In genomic region chr12:109701064-109701463, GRCh38 we compare ENCODE assay signal across 19 cellular contexts.
DNase-seq lines count a peak whose midpoint lies in the region; ATAC-seq and TF ChIP-seq lines count a peak whose summit lies in the region.
"Had no signal": no experiment of that assay in that cellular context is flagged by ENCODE, and none has a peak within 500 bp of the region (broad histone marks: within the 10 kb centered on the region; RNA-seq: fewer than 3 reads in every experiment).

No MANE protein-coding gene starts in this region.

- ATAC-seq in SK-N-SH treated with all-trans-retinoic acid at 6 μM for 48 hours (peak; percentile 28; the same call in 1 of the 3 replicates), GM21360 (IDR thresholded peaks at IDR 0.05; ENCODE audit: unreplicated experiment) (no peak)
- ATAC-seq: T-cell had no signal

- peak; percentile 36 for DNase-seq in DMS 273 (lab: John Stamatoyannopoulos, UW; ENCODE audit: unreplicated experiment)
- DNase-seq in DMS 273 treated with DMSO at 0.1 percent for 48 hours (lab: John Stamatoyannopoulos, UW): no peak
- peak; percentile 58 for DNase-seq in NCI-H82 (lab: John Stamatoyannopoulos, UW)
- DNase-seq in NCI-H82 treated with DMSO at 0.1 percent for 48 hours (lab: John Stamatoyannopoulos, UW; ENCODE audit: unreplicated experiment): no peak
- DNase-seq in foreskin melanocyte: no peak
- DNase-seq in SKM-1 treated with dmso at 0.1 percent for 144 hours (lab: John Stamatoyannopoulos, UW; ENCODE audit: unreplicated experiment): no peak
- DNase-seq: CD8-positive, alpha-beta memory T cell; DMS153; DND-41; KBM-7; MV-4-11; NCI-H1105; NCI-H1694 treated with DMSO at 0.1 percent for 48 hours; NCI-H226; NCI-H526; SIG-M5; T-cell had no signal

TF ChIP-seq in SK-N-SH treated with all-trans-retinoic acid at 6 μM for 48 hours, 23 proteins besides CTCF, POLR2A, EP300 and RAD21:
- TF ChIP-seq TOX (CRISPR knock-in tag; IDR thresholded peaks at IDR 0.05; ENCODE audit: borderline replicate concordance): no peak
- no peak for TF ChIP-seq RARB (CRISPR knock-in tag; IDR thresholded peaks at IDR 0.05)

Comparison
In these comparisons a context has a peak if more than half of its experiments do, and no peak if none do; other contexts are left out.
1. DNase-seq: peak in DMS 273 (single experiment) and NCI-H82 (single experiment); none in DMS 273 treated with DMSO at 0.1 percent for 48 hours (single experiment), NCI-H82 treated with DMSO at 0.1 percent for 48 hours (single experiment), foreskin melanocyte (single experiment) and SKM-1 treated with dmso at 0.1 percent for 144 hours (single experiment).